In genomic region chr18:47604041-47604440, GRCh38 we compare ENCODE assay signal across 21 cellular contexts.
DNase-seq lines count a peak whose midpoint lies in the region; ATAC-seq and TF ChIP-seq lines count a peak whose summit lies in the region.
"Had no signal": no experiment of that assay in that cellular context is flagged by ENCODE, and none has a peak within 500 bp of the region (broad histone marks: within the 10 kb centered on the region; RNA-seq: fewer than 3 reads in every experiment).

No MANE protein-coding gene starts in this region.

- no peak overlapping the region for H2BK15ac ChIP-seq in H9 (ENCODE audit: low read depth, low read length)

- H3K4me2 ChIP-seq in H9 (ENCODE audit: insufficient read depth, insufficient read length, low read length): no peak overlapping the region
- H3K4me2 ChIP-seq: GM23338 had no signal

- H2BK120ac ChIP-seq in H9 (ENCODE audit: low read depth, low read length, poor library complexity, severe bottlenecking): no peak overlapping the region

- H3K27me3 Mint-ChIP-seq in H9 (ENCODE audit: low read depth): no peaks in the 10 kb centered on the region; the same call in 1 of the 2 replicates

- H3K9me3 Mint-ChIP-seq in H9: no peaks in the 10 kb centered on the region

- H4K5ac ChIP-seq in H9 (ENCODE audit: insufficient read length, low read depth, low read length): no peak overlapping the region

- H2AFZ ChIP-seq in H9 (ENCODE audit: low read length): no peak overlapping the region
- H2AFZ ChIP-seq: GM23338 had no signal

- no peak overlapping the region for H2AK5ac ChIP-seq in H9 (ENCODE audit: insufficient read length, low read length)

- no peak for ATAC-seq in GM18517 (IDR thresholded peaks at IDR 0.05; ENCODE audit: unreplicated experiment)
- ATAC-seq: GM23338, Panc1 had no signal

- no peaks in the 10 kb centered on the region for H3K79me2 ChIP-seq in H9 (ENCODE audit: insufficient read depth, low read length)

- no peak overlapping the region for H2BK12ac ChIP-seq in H9 (ENCODE audit: insufficient read length, low read depth, low read length)

- H3K4me1 ChIP-seq in H9 (ENCODE audit: insufficient read depth, low read length): no peaks in the 10 kb centered on the region; the same call in 1 of the 2 replicates
- H3K4me1 ChIP-seq: HAP-1 had no signal

- no peak overlapping the region for H3K27ac Mint-ChIP-seq in H9
- H3K27ac Mint-ChIP-seq: GM23338, HFFc6 had no signal

- H4K91ac ChIP-seq in H9 (ENCODE audit: insufficient read length, low read depth, low read length): no peak overlapping the region

- H3K14ac ChIP-seq in H9 (ENCODE audit: insufficient read depth, low read length): no peak overlapping the region

- DNase-seq in NCI-H1105 treated with DMSO at 0.1 percent for 48 hours (lab: John Stamatoyannopoulos, UW): peak; percentile 3
- no peak for DNase-seq in NCI-H1105 (lab: John Stamatoyannopoulos, UW)
- peak; percentile 12 for DNase-seq in H9
- peak; percentile 49 for DNase-seq in RPMI8226
- peak; percentile 49 for DNase-seq in islet precursor cell
- DNase-seq in DMS53 (lab: John Stamatoyannopoulos, UW): no peak
- DNase-seq in ureter (ENCODE audit: low spot score): no peak
- DNase-seq: HFFc6, KBM-7, MG63, NCI-H146, NCI-H1930, NCI-H345, NCI-H510A treated with DMSO at 0.1 percent for 48 hours, SHP77 treated with DMSO at 0.1 percent for 48 hours, T-helper 1 cell had no signal

- H3K4ac ChIP-seq in H9 (ENCODE audit: low read depth, low read length): no peak overlapping the region

- H3K56ac ChIP-seq in H9 (ENCODE audit: insufficient read length, low read depth, low read length): no peak overlapping the region

- H3K23ac ChIP-seq in H9 (ENCODE audit: insufficient read length, low read depth, low read length): no peak overlapping the region

- no peaks in the 10 kb centered on the region for H3K9me3 ChIP-seq in H9 (ENCODE audit: control insufficient read depth, low read depth, low read length)
- H3K9me3 ChIP-seq: HAP-1, MG63 had no signal

- H3K4me1 Mint-ChIP-seq in H9: peaks cover 3 to 18% of the 10 kb centered on the region in 2 experiments

- H3K27me3 ChIP-seq in H9 (ENCODE audit: insufficient read depth, low read length): no peaks in the 10 kb centered on the region
- H3K27me3 ChIP-seq: MG63 had no signal

- H3K4me3 Mint-ChIP-seq in H9: no peak overlapping the region
- H3K4me3 Mint-ChIP-seq: GM23338, HFFc6 had no signal

- no peaks in the 10 kb centered on the region for H3K23me2 ChIP-seq in H9 (ENCODE audit: insufficient read length, low read depth, low read length, poor library complexity, severe bottlenecking)

- no peak overlapping the region for H2BK20ac ChIP-seq in H9 (ENCODE audit: low read depth, low read length, poor library complexity, severe bottlenecking)

- no peak overlapping the region for H3K27ac ChIP-seq in H9 (ENCODE audit: insufficient read length, low read depth, low read length)
- H3K27ac ChIP-seq: 22Rv1 had no signal

- H3K79me1 ChIP-seq in H9 (ENCODE audit: insufficient read depth, low read depth, low read length, poor library complexity, severe bottlenecking): no peaks in the 10 kb centered on the region

- H3K9ac ChIP-seq in H9 (ENCODE audit: extremely low read depth, insufficient read length, low read length): no peak overlapping the region

- WGBS in H9 (ENCODE audit: extremely low coverage, insufficient read length, low lambda C conversion rate): no CpG with 5 or more reads among the region's 5 CpGs

- TF ChIP-seq CTCF in H9 (conservative IDR thresholded peaks at IDR 0.05): no peak

- no peaks in the 10 kb centered on the region for H4K20me1 ChIP-seq in H9 (ENCODE audit: control insufficient read depth, insufficient read depth, insufficient read length)

- H2BK5ac ChIP-seq in H9 (ENCODE audit: insufficient read length, low read length): no peak overlapping the region

- no peak overlapping the region for H4K8ac ChIP-seq in H9 (replicated peaks; ENCODE audit: insufficient read length, low read depth, low read length)

- peaks cover 0 to 4% (median 2%) of the 10 kb centered on the region in 3 experiments; a peak in 2 of 7 replicates for H3K36me3 Mint-ChIP-seq in H9 (ENCODE audit: insufficient read depth in 1 of 3, low read depth in 3 of 3)

- no peak overlapping the region for H3T11ph ChIP-seq in H9 (ENCODE audit: low read length)

- H3K18ac ChIP-seq in H9 (ENCODE audit: insufficient read length, low read depth, low read length): no peak overlapping the region

Comparison
In these comparisons a context has a peak if more than half of its experiments do, and no peak if none do; other contexts are left out.
1. DNase-seq: peak in NCI-H1105 treated with DMSO at 0.1 percent for 48 hours (single experiment), H9 (single experiment), RPMI8226 (single experiment) and islet precursor cell (single experiment); none in NCI-H1105 (single experiment), DMS53 (single experiment) and ureter (single experiment).